In the genomic region with DNA sequence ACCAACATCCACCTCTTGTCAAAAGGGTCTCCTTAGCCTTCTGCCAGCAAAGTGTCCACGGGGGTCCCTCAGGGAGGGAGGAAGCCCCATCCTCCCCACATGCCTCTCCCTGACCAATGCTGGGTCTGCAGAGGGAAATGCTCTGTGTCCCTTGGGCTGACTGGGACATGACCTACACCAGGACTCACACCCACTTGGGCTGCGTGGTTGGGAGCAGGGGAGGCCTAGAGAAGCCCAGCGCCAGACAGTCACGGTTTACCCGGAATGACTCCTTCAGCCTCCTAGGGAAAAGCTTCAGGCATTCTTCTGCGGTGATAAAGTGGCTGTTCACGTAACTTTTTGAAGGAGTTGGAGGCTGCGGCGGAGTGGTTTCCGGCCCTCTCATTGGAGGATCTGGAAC, we compare ENCODE assay signal across 28 cellular contexts.
"Had no signal": no experiment of that assay in that cellular context is flagged by ENCODE, and none has a peak within 500 bp of the region (broad histone marks: within the 10 kb centered on the region; RNA-seq: fewer than 3 reads in every experiment).

No MANE protein-coding gene starts in this region.

- H3K9me3 Mint-ChIP-seq: stimulated activated effector memory CD8-positive, alpha-beta T cell treated with anti-CD3 and anti-CD28 coated beads, Interleukin-12 subunit alpha, Interleukin-12 subunit beta, amount 100 ng/mL, for 72 hours; stimulated activated memory B cell treated with anti-CD40 and anti-IgM and Interleukin-4, amounts not matched to agents 10 μg/mL and 1 μg/mL and 100 μg/mL, for 72 hours; stimulated activated naive B cell treated with anti-CD40 and anti-IgM and Interleukin-4, amounts not matched to agents 10 μg/mL and 1 μg/mL and 100 μg/mL, for 72 hours; stimulated activated naive CD8-positive, alpha-beta T cell treated with anti-CD3 and anti-CD28 coated beads, Interleukin-15, amount 100 ng/mL, for 72 hours; stimulated activated naive CD8-positive, alpha-beta T cell treated with anti-CD3 and anti-CD28 coated beads, Interleukin-15, Interleukin-2, amounts not matched to agents 100 ng/mL and 50 ng/mL, for 24 hours; type B pancreatic cell had no signal

- ATAC-seq: stimulated activated effector memory CD8-positive, alpha-beta T cell treated with anti-CD3 and anti-CD28 coated beads, Interleukin-12 subunit alpha, Interleukin-12 subunit beta, amount 100 ng/mL, for 72 hours; stimulated activated memory B cell treated with anti-CD40 and anti-IgM and Interleukin-4, amounts not matched to agents 10 μg/mL and 1 μg/mL and 100 μg/mL, for 72 hours; stimulated activated naive B cell treated with anti-CD40 and anti-IgM and Interleukin-4, amounts not matched to agents 10 μg/mL and 1 μg/mL and 100 μg/mL, for 72 hours; stimulated activated naive CD8-positive, alpha-beta T cell treated with anti-CD3 and anti-CD28 coated beads, Interleukin-15, amount 100 ng/mL, for 72 hours; stimulated activated naive CD8-positive, alpha-beta T cell treated with anti-CD3 and anti-CD28 coated beads, Interleukin-15, Interleukin-2, amounts not matched to agents 100 U/mL and 50 U/mL, for 24 hours; upper lobe of right lung had no signal

- H3K4me3 Mint-ChIP-seq: stimulated activated effector memory CD8-positive, alpha-beta T cell treated with anti-CD3 and anti-CD28 coated beads, Interleukin-12 subunit alpha, Interleukin-12 subunit beta, amount 100 ng/mL, for 72 hours; stimulated activated memory B cell treated with anti-CD40 and anti-IgM and Interleukin-4, amounts not matched to agents 10 μg/mL and 1 μg/mL and 100 μg/mL, for 72 hours; stimulated activated naive B cell treated with anti-CD40 and anti-IgM and Interleukin-4, amounts not matched to agents 10 μg/mL and 1 μg/mL and 100 μg/mL, for 72 hours; stimulated activated naive CD8-positive, alpha-beta T cell treated with anti-CD3 and anti-CD28 coated beads, Interleukin-15, amount 100 ng/mL, for 72 hours; stimulated activated naive CD8-positive, alpha-beta T cell treated with anti-CD3 and anti-CD28 coated beads, Interleukin-15, Interleukin-2, amounts not matched to agents 100 ng/mL and 50 ng/mL, for 24 hours; type B pancreatic cell had no signal

- H3K36me3 ChIP-seq: stomach, suprapubic skin, thoracic aorta, thyroid gland, tibial artery, transverse colon, upper lobe of left lung, upper lobe of right lung, uterus, vagina had no signal

- DNase-seq: stimulated activated CD4-positive, alpha-beta T cell treated with anti-CD3 and anti-CD28 coated beads, Interleukin-2, amount 100 ng/mL, for 48 hours; stimulated activated CD4-positive, alpha-beta T cell treated with anti-CD3 and anti-CD28 coated beads, Interleukin-4, amount 100 ng/mL, for 1 hour; stimulated activated CD4-positive, alpha-beta T cell treated with anti-CD3 and anti-CD28 coated beads, Interleukin-4, amount 100 ng/mL, for 24 hours; stimulated activated CD4-positive, alpha-beta T cell treated with anti-CD3 and anti-CD28 coated beads, Interleukin-4, amount 100 ng/mL, for 4 hours; stimulated activated CD8-positive, alpha-beta memory T cell treated with anti-CD3 and anti-CD28 coated beads, Interleukin-4, amount 100 ng/mL, for 48 hours; stimulated activated naive B cell treated with anti-CD40 and anti-IgM and Interleukin-4, amounts not matched to agents 10 μg/mL and 1 μg/mL and 100 μg/mL, for 72 hours; stimulated activated naive CD4-positive, alpha-beta T cell; stimulated activated naive CD4-positive, alpha-beta T cell treated with Interleukin-2 at 50 U/mL for 16 hours; stimulated activated naive CD8-positive, alpha-beta T cell treated with anti-CD3 and anti-CD28 coated beads, Interleukin-15, amount 100 ng/mL, for 72 hours; stimulated activated naive CD8-positive, alpha-beta T cell treated with anti-CD3 and anti-CD28 coated beads, Interleukin-15, Interleukin-2, amounts not matched to agents 100 U/mL and 50 U/mL, for 24 hours; stomach; substantia nigra; testis; thyroid gland; tibial artery; transverse colon; trophoblast cell; upper lobe of left lung; upper lobe of right lung; uterus had no signal

- H3K27ac Mint-ChIP-seq: stimulated activated effector memory CD8-positive, alpha-beta T cell treated with anti-CD3 and anti-CD28 coated beads, Interleukin-12 subunit alpha, Interleukin-12 subunit beta, amount 100 ng/mL, for 72 hours; stimulated activated memory B cell treated with anti-CD40 and anti-IgM and Interleukin-4, amounts not matched to agents 10 μg/mL and 1 μg/mL and 100 μg/mL, for 72 hours; stimulated activated naive B cell treated with anti-CD40 and anti-IgM and Interleukin-4, amounts not matched to agents 10 μg/mL and 1 μg/mL and 100 μg/mL, for 72 hours; stimulated activated naive CD8-positive, alpha-beta T cell treated with anti-CD3 and anti-CD28 coated beads, Interleukin-15, Interleukin-2, amounts not matched to agents 100 ng/mL and 50 ng/mL, for 24 hours; type B pancreatic cell had no signal

- H3K27me3 Mint-ChIP-seq: stimulated activated naive CD8-positive, alpha-beta T cell treated with anti-CD3 and anti-CD28 coated beads, Interleukin-15, amount 100 ng/mL, for 72 hours; stimulated activated naive CD8-positive, alpha-beta T cell treated with anti-CD3 and anti-CD28 coated beads, Interleukin-15, Interleukin-2, amounts not matched to agents 100 ng/mL and 50 ng/mL, for 24 hours; type B pancreatic cell had no signal

- H3K27ac ChIP-seq: stomach, suprapubic skin, testis, thoracic aorta, thyroid gland, tibial artery, tibial nerve, transverse colon, upper lobe of left lung, upper lobe of right lung, uterus, vagina had no signal

- H3K4me1 ChIP-seq: stomach, suprapubic skin, thyroid gland, tibial artery, tibial nerve, transverse colon, upper lobe of left lung, upper lobe of right lung, uterus, vagina had no signal

- H3K36me3 Mint-ChIP-seq: stimulated activated effector memory CD8-positive, alpha-beta T cell treated with anti-CD3 and anti-CD28 coated beads, Interleukin-12 subunit alpha, Interleukin-12 subunit beta, amount 100 ng/mL, for 72 hours; stimulated activated memory B cell treated with anti-CD40 and anti-IgM and Interleukin-4, amounts not matched to agents 10 μg/mL and 1 μg/mL and 100 μg/mL, for 72 hours; stimulated activated naive B cell treated with anti-CD40 and anti-IgM and Interleukin-4, amounts not matched to agents 10 μg/mL and 1 μg/mL and 100 μg/mL, for 72 hours; type B pancreatic cell had no signal

- H3K9me3 ChIP-seq: stomach, suprapubic skin, testis, thoracic aorta, thyroid gland, tibial artery, tibial nerve, transverse colon, upper lobe of left lung, upper lobe of right lung, uterus, vagina had no signal

- H3K4me1 Mint-ChIP-seq: stimulated activated effector memory CD8-positive, alpha-beta T cell treated with anti-CD3 and anti-CD28 coated beads, Interleukin-12 subunit alpha, Interleukin-12 subunit beta, amount 100 ng/mL, for 72 hours; stimulated activated memory B cell treated with anti-CD40 and anti-IgM and Interleukin-4, amounts not matched to agents 10 μg/mL and 1 μg/mL and 100 μg/mL, for 72 hours; stimulated activated naive B cell treated with anti-CD40 and anti-IgM and Interleukin-4, amounts not matched to agents 10 μg/mL and 1 μg/mL and 100 μg/mL, for 72 hours; stimulated activated naive CD8-positive, alpha-beta T cell treated with anti-CD3 and anti-CD28 coated beads, Interleukin-15, amount 100 ng/mL, for 72 hours had no signal

- H3K4me3 ChIP-seq: stomach, suprapubic skin, testis, thoracic aorta, thyroid gland, tibial artery, tibial nerve, transverse colon, upper lobe of left lung, upper lobe of right lung, uterus, vagina had no signal

- H3K27me3 ChIP-seq: stomach, suprapubic skin, testis, thyroid gland, tibial artery, tibial nerve, transverse colon, upper lobe of left lung, upper lobe of right lung, uterus, vagina had no signal
